ENCODE assay signal across 3 cellular contexts in the genomic region with DNA sequence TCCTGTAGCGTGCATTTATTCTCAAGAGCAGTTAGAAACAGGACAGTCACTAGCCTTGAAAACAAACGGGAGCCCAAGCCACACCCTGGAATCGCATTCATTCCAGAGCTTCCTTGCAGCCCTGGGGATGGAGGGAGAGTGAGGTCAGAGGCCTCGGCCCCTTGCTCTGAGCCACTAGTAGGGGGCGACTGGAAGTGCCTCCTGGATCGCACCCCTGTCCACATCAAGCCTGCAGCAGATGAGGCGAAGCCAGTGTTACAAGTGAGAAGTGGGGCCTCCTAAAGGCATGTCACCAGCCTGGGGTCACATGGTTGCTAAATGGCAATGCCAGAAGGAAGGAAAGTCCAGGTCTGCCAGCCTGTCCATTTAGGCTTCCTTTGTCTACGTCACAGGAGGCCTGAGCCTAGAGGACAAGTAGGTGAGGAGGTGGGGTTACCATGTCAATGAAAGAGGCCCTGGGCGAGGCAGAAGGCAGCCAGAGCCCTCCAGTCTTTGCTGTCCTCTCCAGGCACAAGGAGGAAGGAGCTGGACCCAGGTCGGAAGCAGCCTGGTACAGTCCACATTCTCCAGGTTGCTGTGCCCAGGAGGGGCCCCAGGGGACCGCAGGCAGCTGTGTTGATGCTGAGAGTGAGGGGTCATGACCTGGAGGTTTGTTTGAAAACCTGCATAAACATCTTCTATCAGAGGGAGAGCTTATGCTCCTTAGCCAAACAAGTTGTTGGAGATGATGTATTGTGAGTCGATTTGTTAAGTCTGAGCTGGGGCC.
A peak's percentile ranks its signal among the peaks of the same experiment; 100 is the strongest.
TF ChIP-seq lines count a peak whose summit lies in the region.

No MANE protein-coding gene starts in this region.

TF ChIP-seq in A549, 52 proteins besides CTCF, POLR2A, EP300 and RAD21:
- TF ChIP-seq SREBF2 (IDR thresholded peaks at IDR 0.05) (no peak), ZSCAN20 (CRISPR knock-in tag; IDR thresholded peaks at IDR 0.05) (no peak), TFCP2L1 (CRISPR knock-in tag; IDR thresholded peaks at IDR 0.05) (no peak)

TF ChIP-seq in GM23338, 12 proteins besides CTCF, POLR2A, EP300 and RAD21 (continues in another document):
- no peak for TF ChIP-seq JUNB (IDR thresholded peaks at IDR 0.05; ENCODE audit: unreplicated experiment)
- no peak for TF ChIP-seq STAT1 (IDR thresholded peaks at IDR 0.05; ENCODE audit: unreplicated experiment)
- TF ChIP-seq, protein P1, sequence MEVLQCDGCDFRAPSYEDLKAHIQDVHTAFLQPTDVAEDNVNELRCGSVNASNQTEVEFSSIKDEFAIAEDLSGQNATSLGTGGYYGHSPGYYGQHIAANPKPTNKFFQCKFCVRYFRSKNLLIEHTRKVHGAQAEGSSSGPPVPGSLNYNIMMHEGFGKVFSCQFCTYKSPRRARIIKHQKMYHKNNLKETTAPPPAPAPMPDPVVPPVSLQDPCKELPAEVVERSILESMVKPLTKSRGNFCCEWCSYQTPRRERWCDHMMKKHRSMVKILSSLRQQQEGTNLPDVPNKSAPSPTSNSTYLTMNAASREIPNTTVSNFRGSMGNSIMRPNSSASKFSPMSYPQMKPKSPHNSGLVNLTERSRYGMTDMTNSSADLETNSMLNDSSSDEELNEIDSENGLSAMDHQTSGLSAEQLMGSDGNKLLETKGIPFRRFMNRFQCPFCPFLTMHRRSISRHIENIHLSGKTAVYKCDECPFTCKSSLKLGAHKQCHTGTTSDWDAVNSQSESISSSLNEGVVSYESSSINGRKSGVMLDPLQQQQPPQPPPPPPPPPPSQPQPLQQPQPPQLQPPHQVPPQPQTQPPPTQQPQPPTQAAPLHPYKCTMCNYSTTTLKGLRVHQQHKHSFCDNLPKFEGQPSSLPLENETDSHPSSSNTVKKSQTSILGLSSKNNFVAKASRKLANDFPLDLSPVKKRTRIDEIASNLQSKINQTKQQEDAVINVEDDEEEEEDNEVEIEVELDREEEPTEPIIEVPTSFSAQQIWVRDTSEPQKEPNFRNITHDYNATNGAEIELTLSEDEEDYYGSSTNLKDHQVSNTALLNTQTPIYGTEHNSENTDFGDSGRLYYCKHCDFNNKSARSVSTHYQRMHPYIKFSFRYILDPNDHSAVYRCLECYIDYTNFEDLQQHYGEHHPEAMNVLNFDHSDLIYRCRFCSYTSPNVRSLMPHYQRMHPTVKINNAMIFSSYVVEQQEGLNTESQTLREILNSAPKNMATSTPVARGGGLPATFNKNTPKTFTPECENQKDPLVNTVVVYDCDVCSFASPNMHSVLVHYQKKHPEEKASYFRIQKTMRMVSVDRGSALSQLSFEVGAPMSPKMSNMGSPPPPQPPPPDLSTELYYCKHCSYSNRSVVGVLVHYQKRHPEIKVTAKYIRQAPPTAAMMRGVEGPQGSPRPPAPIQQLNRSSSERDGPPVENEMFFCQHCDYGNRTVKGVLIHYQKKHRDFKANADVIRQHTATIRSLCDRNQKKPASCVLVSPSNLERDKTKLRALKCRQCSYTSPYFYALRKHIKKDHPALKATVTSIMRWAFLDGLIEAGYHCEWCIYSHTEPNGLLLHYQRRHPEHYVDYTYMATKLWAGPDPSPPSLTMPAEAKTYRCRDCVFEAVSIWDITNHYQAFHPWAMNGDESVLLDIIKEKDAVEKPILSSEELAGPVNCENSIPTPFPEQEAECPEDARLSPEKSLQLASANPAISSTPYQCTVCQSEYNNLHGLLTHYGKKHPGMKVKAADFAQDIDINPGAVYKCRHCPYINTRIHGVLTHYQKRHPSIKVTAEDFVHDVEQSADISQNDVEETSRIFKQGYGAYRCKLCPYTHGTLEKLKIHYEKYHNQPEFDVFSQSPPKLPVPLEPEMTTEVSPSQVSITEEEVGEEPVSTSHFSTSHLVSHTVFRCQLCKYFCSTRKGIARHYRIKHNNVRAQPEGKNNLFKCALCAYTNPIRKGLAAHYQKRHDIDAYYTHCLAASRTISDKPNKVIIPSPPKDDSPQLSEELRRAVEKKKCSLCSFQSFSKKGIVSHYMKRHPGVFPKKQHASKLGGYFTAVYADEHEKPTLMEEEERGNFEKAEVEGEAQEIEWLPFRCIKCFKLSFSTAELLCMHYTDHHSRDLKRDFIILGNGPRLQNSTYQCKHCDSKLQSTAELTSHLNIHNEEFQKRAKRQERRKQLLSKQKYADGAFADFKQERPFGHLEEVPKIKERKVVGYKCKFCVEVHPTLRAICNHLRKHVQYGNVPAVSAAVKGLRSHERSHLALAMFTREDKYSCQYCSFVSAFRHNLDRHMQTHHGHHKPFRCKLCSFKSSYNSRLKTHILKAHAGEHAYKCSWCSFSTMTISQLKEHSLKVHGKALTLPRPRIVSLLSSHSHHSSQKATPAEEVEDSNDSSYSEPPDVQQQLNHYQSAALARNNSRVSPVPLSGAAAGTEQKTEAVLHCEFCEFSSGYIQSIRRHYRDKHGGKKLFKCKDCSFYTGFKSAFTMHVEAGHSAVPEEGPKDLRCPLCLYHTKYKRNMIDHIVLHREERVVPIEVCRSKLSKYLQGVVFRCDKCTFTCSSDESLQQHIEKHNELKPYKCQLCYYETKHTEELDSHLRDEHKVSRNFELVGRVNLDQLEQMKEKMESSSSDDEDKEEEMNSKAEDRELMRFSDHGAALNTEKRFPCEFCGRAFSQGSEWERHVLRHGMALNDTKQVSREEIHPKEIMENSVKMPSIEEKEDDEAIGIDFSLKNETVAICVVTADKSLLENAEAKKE (CRISPR knock-in tag; IDR thresholded peaks at IDR 0.05): no peak
- TF ChIP-seq NANOG (IDR thresholded peaks at IDR 0.05; ENCODE audit: borderline replicate concordance): no peak
- TF ChIP-seq, protein P2, sequence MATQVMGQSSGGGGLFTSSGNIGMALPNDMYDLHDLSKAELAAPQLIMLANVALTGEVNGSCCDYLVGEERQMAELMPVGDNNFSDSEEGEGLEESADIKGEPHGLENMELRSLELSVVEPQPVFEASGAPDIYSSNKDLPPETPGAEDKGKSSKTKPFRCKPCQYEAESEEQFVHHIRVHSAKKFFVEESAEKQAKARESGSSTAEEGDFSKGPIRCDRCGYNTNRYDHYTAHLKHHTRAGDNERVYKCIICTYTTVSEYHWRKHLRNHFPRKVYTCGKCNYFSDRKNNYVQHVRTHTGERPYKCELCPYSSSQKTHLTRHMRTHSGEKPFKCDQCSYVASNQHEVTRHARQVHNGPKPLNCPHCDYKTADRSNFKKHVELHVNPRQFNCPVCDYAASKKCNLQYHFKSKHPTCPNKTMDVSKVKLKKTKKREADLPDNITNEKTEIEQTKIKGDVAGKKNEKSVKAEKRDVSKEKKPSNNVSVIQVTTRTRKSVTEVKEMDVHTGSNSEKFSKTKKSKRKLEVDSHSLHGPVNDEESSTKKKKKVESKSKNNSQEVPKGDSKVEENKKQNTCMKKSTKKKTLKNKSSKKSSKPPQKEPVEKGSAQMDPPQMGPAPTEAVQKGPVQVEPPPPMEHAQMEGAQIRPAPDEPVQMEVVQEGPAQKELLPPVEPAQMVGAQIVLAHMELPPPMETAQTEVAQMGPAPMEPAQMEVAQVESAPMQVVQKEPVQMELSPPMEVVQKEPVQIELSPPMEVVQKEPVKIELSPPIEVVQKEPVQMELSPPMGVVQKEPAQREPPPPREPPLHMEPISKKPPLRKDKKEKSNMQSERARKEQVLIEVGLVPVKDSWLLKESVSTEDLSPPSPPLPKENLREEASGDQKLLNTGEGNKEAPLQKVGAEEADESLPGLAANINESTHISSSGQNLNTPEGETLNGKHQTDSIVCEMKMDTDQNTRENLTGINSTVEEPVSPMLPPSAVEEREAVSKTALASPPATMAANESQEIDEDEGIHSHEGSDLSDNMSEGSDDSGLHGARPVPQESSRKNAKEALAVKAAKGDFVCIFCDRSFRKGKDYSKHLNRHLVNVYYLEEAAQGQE (IDR thresholded peaks at IDR 0.05; ENCODE audit: unreplicated experiment): no peak
- TF ChIP-seq EZH2phosphoT487 (IDR thresholded peaks at IDR 0.05; ENCODE audit: unreplicated experiment): no peak

TF ChIP-seq in H1, 55 proteins besides CTCF, POLR2A, EP300 and RAD21:
- TF ChIP-seq CTBP2 (IDR thresholded peaks at IDR 0.05; ENCODE audit: borderline replicate concordance, insufficient read depth, insufficient read length, low read length): no peak
- TF ChIP-seq POLR2AphosphoS5 (IDR thresholded peaks at IDR 0.05; ENCODE audit: low read depth, low read length): no peak
- TF ChIP-seq RXRA (IDR thresholded peaks at IDR 0.05; ENCODE audit: insufficient read depth, low read depth, low read length): 0 out of 2 replicates have a peak, but pooled peaks have one; percentile 43
- no peak for TF ChIP-seq CEBPB (IDR thresholded peaks at IDR 0.05; ENCODE audit: low read depth, low read length)
- TF ChIP-seq ZNF274 (IDR thresholded peaks at IDR 0.05; ENCODE audit: borderline replicate concordance, extremely low read depth, low read length): no peak
- peak; percentile 87 for TF ChIP-seq SP1 (IDR thresholded peaks at IDR 0.05; ENCODE audit: low read depth, low read length)
- TF ChIP-seq CREB1 (IDR thresholded peaks at IDR 0.05): no peak
- TF ChIP-seq KDM5A (IDR thresholded peaks at IDR 0.05; ENCODE audit: low read length): no peak
- TF ChIP-seq SIX5 (IDR thresholded peaks at IDR 0.05; ENCODE audit: low read depth, low read length): no peak
- TF ChIP-seq TBP (IDR thresholded peaks at IDR 0.05; ENCODE audit: low read depth, low read length): no peak
- peak; percentile 43; the same call in 1 of the 2 replicates for TF ChIP-seq RFX5 (IDR thresholded peaks at IDR 0.05; ENCODE audit: borderline replicate concordance, low read depth, low read length)
- TF ChIP-seq BCL11A (IDR thresholded peaks at IDR 0.05; ENCODE audit: low read depth in 2 of 2, low read length in 2 of 2): no peak
